In genomic region chr9:72362680-72363139, GRCh38 we compare ENCODE assay signal across 1 cellular context.
TF ChIP-seq lines count a peak whose summit lies in the region.

No MANE protein-coding gene starts in this region.

TF ChIP-seq in GM12878, 131 proteins besides CTCF, POLR2A, EP300 and RAD21 (continued from another document):
- TF ChIP-seq ZBTB4 (CRISPR knock-in tag; IDR thresholded peaks at IDR 0.05): no peak
- no peak for TF ChIP-seq MYC (IDR thresholded peaks at IDR 0.05; ENCODE audit: insufficient read depth, insufficient read length, insufficient replicate concordance, low read length, severe bottlenecking)
- TF ChIP-seq HDAC6 (IDR thresholded peaks at IDR 0.05; ENCODE audit: unreplicated experiment): no peak
- no peak for TF ChIP-seq CBX3 (IDR thresholded peaks at IDR 0.05; ENCODE audit: borderline replicate concordance, low read depth)
- no peak for TF ChIP-seq CEBPZ (IDR thresholded peaks at IDR 0.05; ENCODE audit: low read depth, low read length)
- TF ChIP-seq BRCA1 (IDR thresholded peaks at IDR 0.05; ENCODE audit: low read depth, low read length): no peak
- TF ChIP-seq ZNF622 (IDR thresholded peaks at IDR 0.05): no peak
- no peak for TF ChIP-seq CUX1 (IDR thresholded peaks at IDR 0.05; ENCODE audit: insufficient replicate concordance, low read depth, low read length)
- no peak for TF ChIP-seq HDAC2 (IDR thresholded peaks at IDR 0.05)
- no peak for TF ChIP-seq NRF1 (conservative IDR thresholded peaks at IDR 0.05; ENCODE audit: low read depth, low read length)
- TF ChIP-seq JUNB (IDR thresholded peaks at IDR 0.05): 0 out of 2 replicates have a peak, but pooled peaks have one; percentile 12
- no peak for TF ChIP-seq BHLHE40 (IDR thresholded peaks at IDR 0.05; ENCODE audit: borderline replicate concordance in 1 of 2, low read depth in 2 of 2, low read length in 1 of 2)
